18 cellular contexts compared by ENCODE assay signal in the genomic region with DNA sequence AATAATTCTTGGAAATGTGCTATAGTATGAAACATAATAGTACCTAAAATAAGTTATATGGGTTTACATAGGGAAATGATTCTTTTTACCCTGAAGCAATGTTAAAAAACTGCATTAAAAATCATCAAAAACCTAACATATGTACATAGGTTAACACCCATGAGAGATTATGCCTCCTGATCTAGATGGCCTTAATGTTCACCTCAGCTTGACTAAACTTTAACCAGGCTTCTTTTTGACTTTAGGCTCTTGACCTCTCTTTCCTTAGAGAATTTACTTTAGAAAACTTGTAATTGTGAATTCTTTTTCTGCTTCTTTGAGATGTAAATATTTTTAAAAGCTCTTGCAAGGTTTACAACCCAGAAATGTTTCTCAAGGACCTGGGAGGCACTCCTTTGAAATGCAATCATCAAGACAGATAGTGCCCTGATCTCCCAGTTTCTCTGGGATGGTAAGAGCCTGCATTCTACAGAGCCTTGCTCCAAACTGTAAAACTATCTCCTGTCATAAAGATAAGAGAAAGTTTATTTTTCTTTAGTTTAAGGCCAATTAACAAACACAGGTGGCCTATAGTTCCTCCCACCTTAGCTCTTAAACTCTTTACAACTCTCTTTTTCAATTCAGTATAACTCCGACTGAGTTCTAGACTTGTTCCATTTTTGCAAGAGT.
"Had no signal": no experiment of that assay in that cellular context is flagged by ENCODE, and none has a peak within 500 bp of the region (broad histone marks: within the 10 kb centered on the region; RNA-seq: fewer than 3 reads in every experiment).

No MANE protein-coding gene starts in this region.

- H3K4me3 Mint-ChIP-seq: activated CD4-positive, alpha-beta memory T cell treated with anti-CD3 and anti-CD28 coated beads, Interleukin-2, amount 10 ng/mL, durations not matched to agents 7 days and 5 days; activated CD4-positive, alpha-beta T cell treated with anti-CD3 and anti-CD28 coated beads for 36 hours; activated T-cell treated with anti-CD3 and anti-CD28 coated beads, Interleukin-2, amount 50 U/mL, for 24 hours; naive thymus-derived CD4-positive, alpha-beta T cell had no signal

- H3K4me1 ChIP-seq: lower lobe of right lung, right atrium auricular region had no signal

- H3K4me3 ChIP-seq: adrenal gland, lower lobe of right lung, right atrium auricular region had no signal

- H3K27ac ChIP-seq: adrenal gland, lower lobe of right lung, neutrophil, right atrium auricular region, WERI-Rb-1 had no signal

- ATAC-seq: activated CD4-positive, alpha-beta T cell treated with anti-CD3 and anti-CD28 coated beads for 36 hours; esophagus mucosa; lower lobe of right lung; naive thymus-derived CD4-positive, alpha-beta T cell; stimulated activated naive CD8-positive, alpha-beta T cell treated with anti-CD3 and anti-CD28 coated beads, Interleukin-15, Interleukin-2, amounts not matched to agents 100 U/mL and 50 U/mL, for 24 hours had no signal

- H3K36me3 ChIP-seq: adrenal gland, lower lobe of right lung, neutrophil, right atrium auricular region, WERI-Rb-1 had no signal

- H3K27ac Mint-ChIP-seq: activated CD4-positive, alpha-beta memory T cell treated with anti-CD3 and anti-CD28 coated beads, Interleukin-2, amount 10 ng/mL, durations not matched to agents 7 days and 5 days; activated CD4-positive, alpha-beta T cell treated with anti-CD3 and anti-CD28 coated beads for 36 hours; activated T-cell treated with anti-CD3 and anti-CD28 coated beads, Interleukin-2, amount 50 U/mL, for 24 hours had no signal

- H3K9me3 ChIP-seq: adrenal gland, lower lobe of right lung, neutrophil, right atrium auricular region had no signal

- H3K27me3 Mint-ChIP-seq: activated CD4-positive, alpha-beta memory T cell treated with anti-CD3 and anti-CD28 coated beads, Interleukin-2, amount 10 ng/mL, durations not matched to agents 7 days and 5 days; activated CD4-positive, alpha-beta T cell treated with anti-CD3 and anti-CD28 coated beads for 36 hours; activated T-cell treated with anti-CD3 and anti-CD28 coated beads, Interleukin-2, amount 50 U/mL, for 24 hours; naive thymus-derived CD4-positive, alpha-beta T cell; progenitor cell of endocrine pancreas had no signal

- H3K4me1 Mint-ChIP-seq: activated CD4-positive, alpha-beta memory T cell treated with anti-CD3 and anti-CD28 coated beads, Interleukin-2, amount 10 ng/mL, durations not matched to agents 7 days and 5 days; activated CD4-positive, alpha-beta T cell treated with anti-CD3 and anti-CD28 coated beads for 36 hours; naive thymus-derived CD4-positive, alpha-beta T cell had no signal

- H3K27me3 ChIP-seq: adrenal gland, neutrophil, right atrium auricular region had no signal

- DNase-seq: activated CD4-positive, alpha-beta memory T cell treated with anti-CD3 and anti-CD28 coated beads, Interleukin-2, amount 10 ng/mL, durations not matched to agents 7 days and 5 days; activated CD4-positive, alpha-beta T cell treated with anti-CD3 and anti-CD28 coated beads for 36 hours; activated effector memory CD4-positive, alpha-beta T cell treated with Interleukin-2 at 50 U/mL for 16 hours; activated naive CD4-positive, alpha-beta T cell treated with anti-CD3 and anti-CD28 coated beads, Interleukin-2, amount 50 U/mL, for 16 hours; activated T-cell treated with anti-CD3 and anti-CD28 coated beads, Interleukin-2, amount 50 U/mL, for 24 hours; adrenal gland; hippocampal formation; kidney glomerular epithelial cell; lower lobe of right lung; naive thymus-derived CD4-positive, alpha-beta T cell; stimulated activated CD4-positive, alpha-beta T cell treated with anti-CD3 and anti-CD28 coated beads, Interleukin-4, amount 100 ng/mL, for 24 hours; stimulated activated naive CD8-positive, alpha-beta T cell treated with anti-CD3 and anti-CD28 coated beads, Interleukin-15, Interleukin-2, amounts not matched to agents 100 U/mL and 50 U/mL, for 24 hours; T-helper 1 cell; WERI-Rb-1 had no signal
